ENCODE assay signal across 20 cellular contexts in genomic region chr15:81516461-81516860, GRCh38.
DNase-seq lines count a peak whose midpoint lies in the region; ATAC-seq, FAIRE-seq and TF ChIP-seq lines count a peak whose summit lies in the region.
"Had no signal": no experiment of that assay in that cellular context is flagged by ENCODE, and none has a peak within 500 bp of the region (broad histone marks: within the 10 kb centered on the region; RNA-seq: fewer than 3 reads in every experiment).

No MANE protein-coding gene starts in this region.

- no peak for DNase-seq in SK-N-SH
- peak; percentile 71 for DNase-seq in astrocyte (ENCODE audit: low read depth)
- DNase-seq in fibroblast of villous mesenchyme (ENCODE audit: low read depth): peak; percentile 16
- no peak for DNase-seq in NCI-H2029 (lab: John Stamatoyannopoulos, UW)
- DNase-seq in activated naive CD4-positive, alpha-beta T cell treated with anti-CD3 and anti-CD28 coated beads, Interleukin-2, amount 50 U/mL, for 72 hours (ENCODE audit: low spot score in 2 of 2): no peak
- DNase-seq: 8988T; activated naive CD4-positive, alpha-beta T cell treated with anti-CD3 and anti-CD28 coated beads for 36 hours; effector memory CD8-positive, alpha-beta T cell; GOT3; NCI-H187; NCI-H524; small intestine; T1000 had no signal

- no peaks in the 10 kb centered on the region; the same call in 1 of the 2 replicates for H3K9me2 ChIP-seq in SK-N-SH

- TF ChIP-seq RAD21 in SK-N-SH (IDR thresholded peaks at IDR 0.05; ENCODE audit: low read length): no peak

- ATAC-seq in SK-N-SH treated with all-trans-retinoic acid at 6 μM for 48 hours (no peak), GM18505 (IDR thresholded peaks at IDR 0.05; ENCODE audit: unreplicated experiment) (no peak), HG02678 (IDR thresholded peaks at IDR 0.05; ENCODE audit: unreplicated experiment) (no peak)
- ATAC-seq in activated naive CD4-positive, alpha-beta T cell treated with anti-CD3 and anti-CD28 coated beads, Interleukin-2, amount 50 U/mL, for 72 hours: no peak
- ATAC-seq: effector memory CD8-positive, alpha-beta T cell; stimulated activated effector memory CD8-positive, alpha-beta T cell treated with anti-CD3 and anti-CD28 coated beads, Interleukin-12 subunit alpha, Interleukin-12 subunit beta, amount 100 ng/mL, for 72 hours had no signal

- H3K4me2 ChIP-seq in SK-N-SH (peak overlapping the region; percentile 47; the same call in 1 of the 2 replicates), astrocyte (ENCODE audit: low read length) (peak overlapping the region; percentile 58)

- TF ChIP-seq EP300 in SK-N-SH (IDR thresholded peaks at IDR 0.05; ENCODE audit: borderline replicate concordance in 1 of 2, low read depth in 1 of 2, low read length in 1 of 2): peak in 1 of 2 experiments; percentile 48; a peak in 1 of 4 replicates

- H3K4me3 ChIP-seq in SK-N-SH (ENCODE audit: low read depth in 2 of 2, low read length in 1 of 2) (no peak overlapping the region), astrocyte (ENCODE audit: insufficient read depth, low read depth, low read length) (no peak overlapping the region), fibroblast of villous mesenchyme (ENCODE audit: low read depth, low read length) (no peak overlapping the region)
- H3K4me3 ChIP-seq: tibial nerve had no signal

- H3K4me3 Mint-ChIP-seq in astrocyte (ENCODE audit: unreplicated experiment): no peak overlapping the region
- H3K4me3 Mint-ChIP-seq: activated naive CD4-positive, alpha-beta T cell treated with anti-CD3 and anti-CD28 coated beads for 36 hours; effector memory CD8-positive, alpha-beta T cell; stimulated activated effector memory CD8-positive, alpha-beta T cell treated with anti-CD3 and anti-CD28 coated beads, Interleukin-12 subunit alpha, Interleukin-12 subunit beta, amount 100 ng/mL, for 72 hours had no signal

- CTCF ChIA-PET in SK-N-SH (lab: Yijun Ruan, JAX): no interaction called here

- H3K27ac ChIP-seq in SK-N-SH (ENCODE audit: low read depth in 2 of 2, low read length in 1 of 2) (peak overlapping the region in 1 of 2 experiments; percentile 52; a peak in 2 of 4 replicates), astrocyte (ENCODE audit: low read depth, low read length) (no peak overlapping the region)
- H3K27ac ChIP-seq: parathyroid adenoma, tibial nerve had no signal

- H3K79me2 ChIP-seq in SK-N-SH (ENCODE audit: insufficient read depth): no peaks in the 10 kb centered on the region
- no peaks in the 10 kb centered on the region for H3K79me2 ChIP-seq in astrocyte (ENCODE audit: insufficient read depth, low read length)
- H3K79me2 ChIP-seq: parathyroid adenoma had no signal

- TF ChIP-seq POLR2A in GM18505 (IDR thresholded peaks at IDR 0.05; ENCODE audit: borderline replicate concordance, extremely low read depth, insufficient read depth, insufficient read length): no peak

- WGBS in SK-N-SH (ENCODE audit: low lambda C conversion rate): 48% methylated on average over 3 of the region's 3 CpGs

- H2AFZ ChIP-seq in SK-N-SH (ENCODE audit: low read depth): no peak overlapping the region
- H2AFZ ChIP-seq in astrocyte (ENCODE audit: low read depth, low read length): no peak overlapping the region
- H2AFZ ChIP-seq: parathyroid adenoma had no signal

- no peaks in the 10 kb centered on the region for H3K9me3 Mint-ChIP-seq in astrocyte (ENCODE audit: unreplicated experiment)
- no peaks in the 10 kb centered on the region for H3K9me3 Mint-ChIP-seq in activated naive CD4-positive, alpha-beta T cell treated with anti-CD3 and anti-CD28 coated beads, Interleukin-2, amount 50 U/mL, for 72 hours
- H3K9me3 Mint-ChIP-seq: activated naive CD4-positive, alpha-beta T cell treated with anti-CD3 and anti-CD28 coated beads for 36 hours; effector memory CD8-positive, alpha-beta T cell; stimulated activated effector memory CD8-positive, alpha-beta T cell treated with anti-CD3 and anti-CD28 coated beads, Interleukin-12 subunit alpha, Interleukin-12 subunit beta, amount 100 ng/mL, for 72 hours had no signal

- H3F3A ChIP-seq in SK-N-SH (replicated peaks; ENCODE audit: insufficient read depth): peaks cover 32% of the 10 kb centered on the region

- TF ChIP-seq CTCF in SK-N-SH (IDR thresholded peaks at IDR 0.05) (no peak), astrocyte (IDR thresholded peaks at IDR 0.05; ENCODE audit: insufficient read depth, low read depth, low read length) (no peak), fibroblast of villous mesenchyme (IDR thresholded peaks at IDR 0.05; ENCODE audit: insufficient read depth, low read depth, low read length) (no peak)

- H3K4me1 ChIP-seq in SK-N-SH (ENCODE audit: control insufficient read depth in 1 of 2, insufficient read depth in 2 of 2, low read depth in 1 of 2, low read length in 1 of 2) (no peaks in the 10 kb centered on the region; a peak in 1 of 4 replicates), astrocyte (ENCODE audit: insufficient read depth, low read length) (peaks cover 7% of the 10 kb centered on the region)
- H3K4me1 ChIP-seq: parathyroid adenoma, tibial nerve had no signal

- H3K36me3 ChIP-seq in SK-N-SH (replicated peaks in 1 of 2; ENCODE audit: control insufficient read depth in 1 of 2, insufficient read depth in 2 of 2, low read length in 1 of 2) (no peaks in the 10 kb centered on the region), astrocyte (ENCODE audit: insufficient read depth, low read length) (no peaks in the 10 kb centered on the region)
- H3K36me3 ChIP-seq: tibial nerve had no signal

- H3K27me3 ChIP-seq in SK-N-SH (ENCODE audit: insufficient read depth) (no peaks in the 10 kb centered on the region), astrocyte (ENCODE audit: insufficient read depth, low read length) (no peaks in the 10 kb centered on the region)
- H3K27me3 ChIP-seq: tibial nerve had no signal

- no peaks in the 10 kb centered on the region for H4K20me1 ChIP-seq in SK-N-SH (ENCODE audit: insufficient read depth)
- no peaks in the 10 kb centered on the region for H4K20me1 ChIP-seq in astrocyte (ENCODE audit: insufficient read depth, low read length)

- POLR2A ChIA-PET in SK-N-SH (lab: Yijun Ruan, JAX): interaction anchor here (0.5 kb wide), 1 partner anchor 339 kb away, joined by 3 read pairs; no protein-coding TSS in a partner anchor

- no peak overlapping the region for H3K27ac Mint-ChIP-seq in astrocyte (ENCODE audit: unreplicated experiment)
- no peak overlapping the region for H3K27ac Mint-ChIP-seq in activated naive CD4-positive, alpha-beta T cell treated with anti-CD3 and anti-CD28 coated beads, Interleukin-2, amount 50 U/mL, for 72 hours
- H3K27ac Mint-ChIP-seq: activated naive CD4-positive, alpha-beta T cell treated with anti-CD3 and anti-CD28 coated beads for 36 hours; effector memory CD8-positive, alpha-beta T cell; stimulated activated effector memory CD8-positive, alpha-beta T cell treated with anti-CD3 and anti-CD28 coated beads, Interleukin-12 subunit alpha, Interleukin-12 subunit beta, amount 100 ng/mL, for 72 hours had no signal

- H3K4me1 Mint-ChIP-seq in astrocyte (ENCODE audit: low read depth, unreplicated experiment): peaks cover 8% of the 10 kb centered on the region
- H3K4me1 Mint-ChIP-seq: stimulated activated effector memory CD8-positive, alpha-beta T cell treated with anti-CD3 and anti-CD28 coated beads, Interleukin-12 subunit alpha, Interleukin-12 subunit beta, amount 100 ng/mL, for 72 hours had no signal

- no peak overlapping the region for H3K9ac ChIP-seq in SK-N-SH
- H3K9ac ChIP-seq in astrocyte (ENCODE audit: low read length): no peak overlapping the region
- H3K9ac ChIP-seq: parathyroid adenoma had no signal

- H3K9me3 ChIP-seq in SK-N-SH (no peaks in the 10 kb centered on the region; the same call in 1 of the 2 replicates), astrocyte (ENCODE audit: insufficient read depth, low read depth, low read length) (no peaks in the 10 kb centered on the region)
- H3K9me3 ChIP-seq: tibial nerve had no signal

- peak; percentile 87 for FAIRE-seq in astrocyte (lab: Jason Lieb, UNC)
- FAIRE-seq: HTR-8/SVneo, small intestine had no signal

- H3K36me3 Mint-ChIP-seq in astrocyte (ENCODE audit: low read depth, unreplicated experiment): no peaks in the 10 kb centered on the region
- no peaks in the 10 kb centered on the region for H3K36me3 Mint-ChIP-seq in activated naive CD4-positive, alpha-beta T cell treated with anti-CD3 and anti-CD28 coated beads, Interleukin-2, amount 50 U/mL, for 72 hours
- H3K36me3 Mint-ChIP-seq: stimulated activated effector memory CD8-positive, alpha-beta T cell treated with anti-CD3 and anti-CD28 coated beads, Interleukin-12 subunit alpha, Interleukin-12 subunit beta, amount 100 ng/mL, for 72 hours had no signal

- H3K27me3 Mint-ChIP-seq in astrocyte (ENCODE audit: low read depth, unreplicated experiment): peaks cover 4% of the 10 kb centered on the region

TF ChIP-seq in SK-N-SH, 30 proteins besides CTCF, POLR2A, EP300 and RAD21 (continues in another document):
- TF ChIP-seq PBX3 (IDR thresholded peaks at IDR 0.05) (peak; percentile 30; the same call in 1 of the 2 replicates), YY1 (IDR thresholded peaks at IDR 0.05; ENCODE audit: low read depth) (no peak), MXI1 (IDR thresholded peaks at IDR 0.05; ENCODE audit: low read depth, low read length) (no peak), TCF12 (IDR thresholded peaks at IDR 0.05) (peak; percentile 63), CHD2 (IDR thresholded peaks at IDR 0.05; ENCODE audit: low read length, partially characterized antibody) (no peak)

TF ChIP-seq in SK-N-SH treated with all-trans-retinoic acid at 6 μM for 48 hours, 23 proteins besides CTCF, POLR2A, EP300 and RAD21 (continues in another document):
- TF ChIP-seq PATZ1 (CRISPR knock-in tag; IDR thresholded peaks at IDR 0.05; ENCODE audit: borderline replicate concordance) (no peak), RARB (CRISPR knock-in tag; IDR thresholded peaks at IDR 0.05) (no peak)

Comparison
In these comparisons a context has a peak if more than half of its experiments do, and no peak if none do; other contexts are left out.
1. DNase-seq: peak in astrocyte (single experiment) and fibroblast of villous mesenchyme (single experiment); none in SK-N-SH (single experiment), NCI-H2029 (single experiment) and activated naive CD4-positive, alpha-beta T cell treated with anti-CD3 and anti-CD28 coated beads, Interleukin-2, amount 50 U/mL, for 72 hours (0 of 2).